1 cellular context compared by ENCODE assay signal in the genomic region with DNA sequence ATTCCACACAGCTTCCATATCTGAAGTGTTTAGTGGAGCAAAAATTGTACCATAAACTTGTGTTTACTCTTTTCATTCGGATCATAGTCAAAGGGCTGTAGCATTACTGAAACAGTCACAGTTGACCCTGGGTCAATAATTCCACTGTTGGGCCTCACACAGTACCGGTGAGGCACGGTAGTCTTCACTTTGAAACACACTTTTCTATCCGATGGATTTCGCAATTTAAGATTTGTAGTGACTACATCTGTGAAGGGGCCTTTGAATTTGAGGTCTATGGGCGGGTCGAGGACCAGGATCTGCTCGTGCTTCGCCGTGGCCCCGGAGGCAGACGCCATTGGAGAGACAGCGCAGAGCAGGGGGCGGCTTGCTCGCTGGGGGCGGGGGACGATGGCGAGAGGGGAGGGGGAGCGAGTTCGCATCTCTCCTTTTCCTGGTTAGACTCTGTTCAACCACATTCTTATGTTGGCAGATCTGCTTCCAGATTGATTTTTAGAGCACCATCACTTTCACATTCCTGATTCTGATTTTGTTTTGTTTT.
TF ChIP-seq lines count a peak whose summit lies in the region.

No MANE protein-coding gene starts in this region.

TF ChIP-seq in HepG2, 621 proteins besides CTCF, POLR2A, EP300 and RAD21:
- no peak for TF ChIP-seq HNRNPH1 (optimal IDR thresholded peaks at IDR 0.05; ENCODE audit: low read depth, low read length)
- TF ChIP-seq, protein P1, sequence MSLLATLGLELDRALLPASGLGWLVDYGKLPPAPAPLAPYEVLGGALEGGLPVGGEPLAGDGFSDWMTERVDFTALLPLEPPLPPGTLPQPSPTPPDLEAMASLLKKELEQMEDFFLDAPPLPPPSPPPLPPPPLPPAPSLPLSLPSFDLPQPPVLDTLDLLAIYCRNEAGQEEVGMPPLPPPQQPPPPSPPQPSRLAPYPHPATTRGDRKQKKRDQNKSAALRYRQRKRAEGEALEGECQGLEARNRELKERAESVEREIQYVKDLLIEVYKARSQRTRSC (CRISPR knock-in tag; IDR thresholded peaks at IDR 0.05; ENCODE audit: low read depth), result no peak
- no peak for TF ChIP-seq HDAC1 (CRISPR knock-in tag; IDR thresholded peaks at IDR 0.05)
- TF ChIP-seq, protein P2, sequence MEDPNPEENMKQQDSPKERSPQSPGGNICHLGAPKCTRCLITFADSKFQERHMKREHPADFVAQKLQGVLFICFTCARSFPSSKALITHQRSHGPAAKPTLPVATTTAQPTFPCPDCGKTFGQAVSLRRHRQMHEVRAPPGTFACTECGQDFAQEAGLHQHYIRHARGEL (CRISPR knock-in tag; IDR thresholded peaks at IDR 0.05), result no peak
- TF ChIP-seq, protein P3, sequence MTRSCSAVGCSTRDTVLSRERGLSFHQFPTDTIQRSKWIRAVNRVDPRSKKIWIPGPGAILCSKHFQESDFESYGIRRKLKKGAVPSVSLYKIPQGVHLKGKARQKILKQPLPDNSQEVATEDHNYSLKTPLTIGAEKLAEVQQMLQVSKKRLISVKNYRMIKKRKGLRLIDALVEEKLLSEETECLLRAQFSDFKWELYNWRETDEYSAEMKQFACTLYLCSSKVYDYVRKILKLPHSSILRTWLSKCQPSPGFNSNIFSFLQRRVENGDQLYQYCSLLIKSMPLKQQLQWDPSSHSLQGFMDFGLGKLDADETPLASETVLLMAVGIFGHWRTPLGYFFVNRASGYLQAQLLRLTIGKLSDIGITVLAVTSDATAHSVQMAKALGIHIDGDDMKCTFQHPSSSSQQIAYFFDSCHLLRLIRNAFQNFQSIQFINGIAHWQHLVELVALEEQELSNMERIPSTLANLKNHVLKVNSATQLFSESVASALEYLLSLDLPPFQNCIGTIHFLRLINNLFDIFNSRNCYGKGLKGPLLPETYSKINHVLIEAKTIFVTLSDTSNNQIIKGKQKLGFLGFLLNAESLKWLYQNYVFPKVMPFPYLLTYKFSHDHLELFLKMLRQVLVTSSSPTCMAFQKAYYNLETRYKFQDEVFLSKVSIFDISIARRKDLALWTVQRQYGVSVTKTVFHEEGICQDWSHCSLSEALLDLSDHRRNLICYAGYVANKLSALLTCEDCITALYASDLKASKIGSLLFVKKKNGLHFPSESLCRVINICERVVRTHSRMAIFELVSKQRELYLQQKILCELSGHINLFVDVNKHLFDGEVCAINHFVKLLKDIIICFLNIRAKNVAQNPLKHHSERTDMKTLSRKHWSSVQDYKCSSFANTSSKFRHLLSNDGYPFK (CRISPR knock-in tag; IDR thresholded peaks at IDR 0.05; ENCODE audit: borderline replicate concordance), result no peak
- peak; percentile 77 for TF ChIP-seq CEBPB (IDR thresholded peaks at IDR 0.05; ENCODE audit: borderline replicate concordance, low read depth, low read length)
- TF ChIP-seq ZBTB7A (CRISPR knock-in tag; IDR thresholded peaks at IDR 0.05), result no peak
- no peak for TF ChIP-seq ZSCAN21 (CRISPR knock-in tag; IDR thresholded peaks at IDR 0.05; ENCODE audit: borderline replicate concordance)
- peak; percentile 65 for TF ChIP-seq CEBPG (CRISPR knock-in tag; IDR thresholded peaks at IDR 0.05)
- no peak for TF ChIP-seq MZF1 (CRISPR knock-in tag; IDR thresholded peaks at IDR 0.05; ENCODE audit: borderline replicate concordance)
